1 cellular context compared by ENCODE assay signal in the genomic region with DNA sequence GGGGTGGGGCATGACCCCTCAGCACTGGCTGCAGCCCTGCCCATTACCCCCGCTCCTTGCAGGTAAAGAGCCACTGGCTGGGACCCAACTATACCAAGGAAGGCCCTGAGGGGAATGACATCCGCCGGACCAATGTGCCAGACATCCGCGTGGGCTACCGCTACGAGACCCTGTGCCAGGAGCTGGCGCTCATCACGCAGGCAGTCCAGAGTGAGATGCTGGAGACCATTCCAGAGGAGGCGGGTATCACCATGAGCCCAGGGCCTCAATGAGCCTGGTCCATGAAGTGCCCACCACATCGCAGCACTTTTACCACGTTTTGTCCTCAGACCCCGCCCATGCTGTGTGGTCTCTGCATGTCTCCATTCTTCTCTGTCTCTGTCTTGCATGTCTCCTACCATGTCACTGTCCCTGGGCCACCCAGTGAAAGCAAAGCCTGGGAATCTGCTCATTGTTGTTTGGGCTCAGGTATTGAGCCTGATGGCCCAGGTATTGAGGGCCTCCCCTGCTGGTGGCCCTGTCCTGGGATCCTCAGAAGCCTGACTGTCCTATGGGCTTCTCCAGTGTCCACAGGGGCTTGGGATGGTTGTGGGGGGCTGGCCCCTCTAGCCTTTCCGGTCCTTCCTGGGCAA.
TF ChIP-seq lines count a peak whose summit lies in the region.

No MANE protein-coding gene starts in this region.

TF ChIP-seq in IMR-90, 13 proteins besides CTCF, POLR2A, EP300 and RAD21:
- TF ChIP-seq, protein P1, sequence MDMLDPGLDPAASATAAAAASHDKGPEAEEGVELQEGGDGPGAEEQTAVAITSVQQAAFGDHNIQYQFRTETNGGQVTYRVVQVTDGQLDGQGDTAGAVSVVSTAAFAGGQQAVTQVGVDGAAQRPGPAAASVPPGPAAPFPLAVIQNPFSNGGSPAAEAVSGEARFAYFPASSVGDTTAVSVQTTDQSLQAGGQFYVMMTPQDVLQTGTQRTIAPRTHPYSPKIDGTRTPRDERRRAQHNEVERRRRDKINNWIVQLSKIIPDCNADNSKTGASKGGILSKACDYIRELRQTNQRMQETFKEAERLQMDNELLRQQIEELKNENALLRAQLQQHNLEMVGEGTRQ (IDR thresholded peaks at IDR 0.05; ENCODE audit: low read depth, low read length), result no peak
- TF ChIP-seq FOS (IDR thresholded peaks at IDR 0.05; ENCODE audit: low read depth, low read length) (no peak), CEBPB (IDR thresholded peaks at IDR 0.05; ENCODE audit: low read depth, low read length) (no peak), NFE2L2 (IDR thresholded peaks at IDR 0.05; ENCODE audit: low read depth, low read length) (no peak), MAZ (IDR thresholded peaks at IDR 0.05; ENCODE audit: borderline replicate concordance, low read depth, low read length) (no peak)
- TF ChIP-seq, protein P2, sequence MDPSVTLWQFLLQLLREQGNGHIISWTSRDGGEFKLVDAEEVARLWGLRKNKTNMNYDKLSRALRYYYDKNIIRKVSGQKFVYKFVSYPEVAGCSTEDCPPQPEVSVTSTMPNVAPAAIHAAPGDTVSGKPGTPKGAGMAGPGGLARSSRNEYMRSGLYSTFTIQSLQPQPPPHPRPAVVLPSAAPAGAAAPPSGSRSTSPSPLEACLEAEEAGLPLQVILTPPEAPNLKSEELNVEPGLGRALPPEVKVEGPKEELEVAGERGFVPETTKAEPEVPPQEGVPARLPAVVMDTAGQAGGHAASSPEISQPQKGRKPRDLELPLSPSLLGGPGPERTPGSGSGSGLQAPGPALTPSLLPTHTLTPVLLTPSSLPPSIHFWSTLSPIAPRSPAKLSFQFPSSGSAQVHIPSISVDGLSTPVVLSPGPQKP (IDR thresholded peaks at IDR 0.05; ENCODE audit: borderline replicate concordance, low read depth, low read length), result no peak
TF ChIP-seq in IMR-90: peak in this region for 0.
